In the genomic region with DNA sequence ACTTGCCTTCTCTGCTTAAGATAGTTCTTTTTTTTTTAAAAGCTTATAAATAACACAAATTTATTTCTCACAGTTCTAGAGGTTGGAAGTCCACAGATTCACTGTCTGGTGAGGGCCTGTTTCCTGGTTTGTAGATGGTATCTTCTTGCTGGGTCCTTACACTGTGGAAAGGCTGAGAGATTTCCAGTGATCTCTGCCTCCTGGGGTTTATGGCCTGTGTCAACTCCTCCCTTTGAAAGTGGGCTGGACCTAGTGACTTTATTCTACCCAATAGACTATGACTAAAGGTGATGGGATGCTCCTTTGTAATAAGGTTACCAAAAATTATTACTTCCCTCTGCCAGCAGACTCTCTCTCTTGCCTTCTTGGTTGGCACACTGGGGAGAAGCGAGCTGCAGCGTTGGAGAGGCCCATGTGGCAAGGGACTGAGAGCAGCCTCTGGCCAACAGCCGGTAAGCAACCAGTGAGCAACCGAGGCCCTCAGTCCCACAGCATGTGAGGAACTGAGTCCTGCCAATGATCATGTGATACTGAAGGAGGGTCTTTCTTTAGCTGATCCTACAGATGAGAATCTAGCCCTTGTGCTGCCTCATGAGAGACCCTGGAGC, we compare ENCODE assay signal across 1 cellular context.
A peak's percentile ranks its signal among the peaks of the same experiment; 100 is the strongest.
TF ChIP-seq lines count a peak whose summit lies in the region.

No MANE protein-coding gene starts in this region.

TF ChIP-seq in K562, 482 proteins besides CTCF, POLR2A, EP300 and RAD21:
- TF ChIP-seq, protein P1, sequence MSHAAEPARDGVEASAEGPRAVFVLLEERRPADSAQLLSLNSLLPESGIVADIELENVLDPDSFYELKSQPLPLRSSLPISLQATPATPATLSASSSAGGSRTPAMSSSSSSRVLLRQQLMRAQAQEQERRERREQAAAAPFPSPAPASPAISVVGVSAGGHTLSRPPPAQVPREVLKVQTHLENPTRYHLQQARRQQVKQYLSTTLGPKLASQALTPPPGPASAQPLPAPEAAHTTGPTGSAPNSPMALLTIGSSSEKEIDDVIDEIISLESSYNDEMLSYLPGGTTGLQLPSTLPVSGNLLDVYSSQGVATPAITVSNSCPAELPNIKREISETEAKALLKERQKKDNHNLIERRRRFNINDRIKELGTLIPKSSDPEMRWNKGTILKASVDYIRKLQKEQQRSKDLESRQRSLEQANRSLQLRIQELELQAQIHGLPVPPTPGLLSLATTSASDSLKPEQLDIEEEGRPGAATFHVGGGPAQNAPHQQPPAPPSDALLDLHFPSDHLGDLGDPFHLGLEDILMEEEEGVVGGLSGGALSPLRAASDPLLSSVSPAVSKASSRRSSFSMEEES (CRISPR knock-in tag; IDR thresholded peaks at IDR 0.05), result peak; percentile 15; the same call in 1 of the 2 replicates
- TF ChIP-seq, protein P2, sequence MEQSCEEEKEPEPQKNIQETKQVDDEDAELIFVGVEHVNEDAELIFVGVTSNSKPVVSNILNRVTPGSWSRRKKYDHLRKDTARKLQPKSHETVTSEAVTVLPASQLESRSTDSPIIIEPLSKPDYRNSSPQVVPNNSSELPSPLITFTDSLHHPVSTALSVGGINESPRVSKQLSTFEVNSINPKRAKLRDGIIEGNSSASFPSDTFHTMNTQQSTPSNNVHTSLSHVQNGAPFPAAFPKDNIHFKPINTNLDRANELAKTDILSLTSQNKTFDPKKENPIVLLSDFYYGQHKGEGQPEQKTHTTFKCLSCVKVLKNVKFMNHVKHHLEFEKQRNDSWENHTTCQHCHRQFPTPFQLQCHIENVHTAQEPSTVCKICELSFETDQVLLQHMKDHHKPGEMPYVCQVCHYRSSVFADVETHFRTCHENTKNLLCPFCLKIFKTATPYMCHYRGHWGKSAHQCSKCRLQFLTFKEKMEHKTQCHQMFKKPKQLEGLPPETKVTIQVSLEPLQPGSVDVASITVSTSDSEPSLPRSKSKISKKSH (CRISPR knock-in tag; IDR thresholded peaks at IDR 0.05), result no peak
TF ChIP-seq in K562: peak in this region for 1.
